Comparison of ENCODE assay signal across 1 cellular context in genomic region chr12:21911832-21912231, GRCh38.
TF ChIP-seq lines count a peak whose summit lies in the region.

No MANE protein-coding gene starts in this region.

TF ChIP-seq in IMR-90, 13 proteins besides CTCF, POLR2A, EP300 and RAD21:
- no peak for TF ChIP-seq USF2 (IDR thresholded peaks at IDR 0.05; ENCODE audit: low read depth, low read length)
- TF ChIP-seq CHD1 (IDR thresholded peaks at IDR 0.05; ENCODE audit: low read depth, low read length), result no peak
- TF ChIP-seq RFX5 (IDR thresholded peaks at IDR 0.05; ENCODE audit: low read depth, low read length), result no peak
- no peak for TF ChIP-seq BHLHE40 (IDR thresholded peaks at IDR 0.05; ENCODE audit: low read depth, low read length)
- TF ChIP-seq MXI1 (IDR thresholded peaks at IDR 0.05; ENCODE audit: borderline replicate concordance, low read depth, low read length), result no peak
